32 cellular contexts compared by ENCODE assay signal in the genomic region with DNA sequence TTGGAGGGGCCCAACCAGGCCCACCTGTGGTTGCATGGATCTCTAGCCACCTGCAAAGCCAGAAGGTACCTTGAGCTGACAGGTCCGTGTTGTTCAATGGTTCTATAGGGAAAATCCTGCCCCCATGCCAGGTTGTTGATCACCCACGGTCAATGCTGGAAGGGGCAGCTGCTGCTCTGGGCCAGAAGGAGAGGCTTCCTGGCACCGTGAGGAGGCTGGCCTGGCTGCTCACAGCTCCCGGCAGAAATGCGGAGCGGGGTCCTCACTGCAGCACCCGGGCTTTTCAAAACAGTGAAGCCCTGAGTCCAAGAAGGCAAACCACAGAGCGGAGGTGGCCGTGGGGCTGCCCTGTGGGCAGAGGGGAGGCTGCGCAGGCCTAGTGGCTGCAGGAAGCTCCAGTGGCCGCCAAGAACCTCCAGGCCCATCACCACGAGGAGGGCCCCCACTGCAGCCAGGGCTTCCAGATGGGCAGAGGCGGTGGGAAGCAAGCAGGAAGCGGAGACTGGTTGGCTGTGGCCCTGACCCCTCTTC. TPM values are rescaled to one million over a fixed set of nuclear protein-coding genes. Genes with fewer than 3 reads are reported as not detected.
"Had no signal": no experiment of that assay in that cellular context is flagged by ENCODE, and none has a peak within 500 bp of the region (broad histone marks: within the 10 kb centered on the region; RNA-seq: fewer than 3 reads in every experiment).

No MANE protein-coding gene starts in this region.

- ATAC-seq: activated CD8-positive, alpha-beta memory T cell treated with anti-CD3 and anti-CD28 coated beads, Interleukin-2, amount 10 ng/mL, durations not matched to agents 7 days and 5 days; activated naive CD8-positive, alpha-beta T cell treated with anti-CD3 and anti-CD28 coated beads, Interleukin-2, amount 50 U/mL, for 24 hours; PC-3 had no signal

- H3K4me1 ChIP-seq: SJCRH30 had no signal

- H3K27ac ChIP-seq: SJCRH30, SK-N-MC had no signal

- DNase-seq: activated B cell treated with CpG ODN at 0.5 μM for 24 hours; activated CD4-positive, alpha-beta memory T cell treated with anti-CD3 and anti-CD28 coated beads, Interleukin-2, amount 10 ng/mL, durations not matched to agents 7 days and 5 days; activated CD4-positive, alpha-beta T cell treated with anti-CD3 and anti-CD28 coated beads for 1 hour; activated CD4-positive, alpha-beta T cell treated with anti-CD3 and anti-CD28 coated beads for 48 hours; activated CD8-positive, alpha-beta memory T cell treated with anti-CD3 and anti-CD28 coated beads for 24 hours; activated CD8-positive, alpha-beta memory T cell treated with anti-CD3 and anti-CD28 coated beads, Interleukin-2, amount 10 ng/mL, durations not matched to agents 7 days and 5 days; activated CD8-positive, alpha-beta memory T cell treated with anti-CD3 and anti-CD28 coated beads, Interleukin-2, amount 50 U/mL, for 48 hours; activated effector memory CD4-positive, alpha-beta T cell treated with Interleukin-2 at 50 U/mL for 16 hours; activated naive CD4-positive, alpha-beta T cell treated with anti-CD3 and anti-CD28 coated beads, Interleukin-2, amount 10 ng/mL, durations not matched to agents 7 days and 5 days; activated naive CD8-positive, alpha-beta T cell treated with anti-CD3 and anti-CD28 coated beads, Interleukin-2, amount 50 U/mL, for 24 hours; activated T-cell treated with anti-CD3 and anti-CD28 coated beads, Interleukin-2, amount 50 U/mL, for 48 hours; anterior cingulate cortex; cerebellar nuclear complex; NCI-H1092 treated with DMSO at 0.1 percent for 48 hours; NCI-H1417; NCI-H146; NCI-H187; NCI-H2029 treated with DMSO at 0.1 percent for 48 hours; NCI-H2107; NCI-H2171; NCI-H510A; NCI-H526; NCI-H748 treated with DMSO at 0.1 percent for 48 hours; NK-92 treated with Interleukin-12 subunit alpha and Interleukin-12 subunit beta, amount 100 ng/mL, for 24 hours; PC-3; SHP77; SJCRH30 had no signal

- H3K36me3 ChIP-seq: SJCRH30 had no signal

- H3K4me3 ChIP-seq: SJCRH30, SK-N-MC had no signal

- H3K27me3 ChIP-seq: SJCRH30 had no signal

- FAIRE-seq: bronchial epithelial cell, RCC 7860, TTC549 had no signal

- H3K9me3 ChIP-seq: SJCRH30 had no signal

RNA-seq across cellular contexts. Expression of a gene that starts 36.3 kb away (rescaled TPM):
- total RNA-seq: activated B cell treated with CpG ODN at 0.5 μM for 24 hours; activated CD4-positive, alpha-beta memory T cell treated with anti-CD3 and anti-CD28 coated beads, Interleukin-2, amount 10 ng/mL, durations not matched to agents 7 days and 5 days; activated CD8-positive, alpha-beta memory T cell treated with anti-CD3 and anti-CD28 coated beads, Interleukin-2, amount 10 ng/mL, durations not matched to agents 7 days and 5 days; bronchial epithelial cell; M059J; PC-3; SJCRH30 had no signal
